ENCODE assay signal across 26 cellular contexts in the genomic region with DNA sequence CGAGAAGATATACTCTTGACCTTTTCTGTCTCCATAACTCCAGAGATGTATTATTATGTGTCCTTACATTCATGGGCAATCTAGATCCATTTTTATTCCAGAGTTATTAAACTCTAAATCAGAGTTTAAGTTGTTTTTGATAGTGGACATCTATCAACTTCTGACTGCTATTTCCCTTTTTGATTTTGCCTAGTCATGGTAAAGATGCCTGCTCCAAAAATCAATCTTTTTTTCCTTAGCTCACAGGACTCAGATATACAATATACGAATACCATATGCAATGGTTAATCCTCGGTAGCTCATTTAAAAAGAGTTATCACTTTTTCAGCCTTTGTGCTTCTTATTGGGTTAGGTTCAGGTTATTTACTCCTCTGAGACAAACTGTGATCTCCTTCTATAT.
"Had no signal": no experiment of that assay in that cellular context is flagged by ENCODE, and none has a peak within 500 bp of the region (broad histone marks: within the 10 kb centered on the region; RNA-seq: fewer than 3 reads in every experiment).

No MANE protein-coding gene starts in this region.

- FAIRE-seq: urothelium cell line had no signal

- H3K36me3 ChIP-seq: stomach, suprapubic skin, thoracic aorta, thyroid gland, tibial artery, tibial nerve, transverse colon, upper lobe of left lung, upper lobe of right lung, uterus, vagina had no signal

- ATAC-seq: stimulated activated effector memory CD8-positive, alpha-beta T cell treated with anti-CD3 and anti-CD28 coated beads, Interleukin-12 subunit alpha, Interleukin-12 subunit beta, amount 100 ng/mL, for 72 hours; stimulated activated memory B cell treated with anti-CD40 and anti-IgM and Interleukin-4, amounts not matched to agents 10 μg/mL and 1 μg/mL and 100 μg/mL, for 72 hours; stimulated activated naive B cell treated with anti-CD40 and anti-IgM and Interleukin-4, amounts not matched to agents 10 μg/mL and 1 μg/mL and 100 μg/mL, for 72 hours; stimulated activated naive CD8-positive, alpha-beta T cell treated with anti-CD3 and anti-CD28 coated beads, Interleukin-15, amount 100 ng/mL, for 72 hours; stimulated activated naive CD8-positive, alpha-beta T cell treated with anti-CD3 and anti-CD28 coated beads, Interleukin-15, Interleukin-2, amounts not matched to agents 100 U/mL and 50 U/mL, for 24 hours; upper lobe of right lung had no signal

- H3K27me3 ChIP-seq: stomach, suprapubic skin, testis, thyroid gland, tibial artery, tibial nerve, transverse colon, upper lobe of left lung, upper lobe of right lung, uterus, vagina had no signal

- H3K27ac ChIP-seq: stomach, suprapubic skin, testis, thoracic aorta, thyroid gland, tibial artery, tibial nerve, transverse colon, upper lobe of left lung, upper lobe of right lung, uterus, vagina had no signal

- H3K4me1 ChIP-seq: stomach, suprapubic skin, testis, thyroid gland, tibial artery, tibial nerve, transverse colon, upper lobe of right lung, uterus, vagina had no signal

- H3K9me3 ChIP-seq: stomach, suprapubic skin, testis, thoracic aorta, thyroid gland, tibial artery, tibial nerve, transverse colon, upper lobe of left lung, upper lobe of right lung, uterus, vagina had no signal

- H3K4me3 ChIP-seq: stomach, suprapubic skin, testis, thoracic aorta, thyroid gland, tibial artery, tibial nerve, transverse colon, upper lobe of left lung, upper lobe of right lung, uterus, vagina had no signal

- DNase-seq: stimulated activated CD4-positive, alpha-beta T cell treated with anti-CD3 and anti-CD28 coated beads, Interleukin-2, amount 100 ng/mL, for 48 hours; stimulated activated CD4-positive, alpha-beta T cell treated with anti-CD3 and anti-CD28 coated beads, Interleukin-4, amount 100 ng/mL, for 24 hours; stimulated activated CD4-positive, alpha-beta T cell treated with anti-CD3 and anti-CD28 coated beads, Interleukin-4, amount 100 ng/mL, for 4 hours; stimulated activated CD8-positive, alpha-beta memory T cell treated with anti-CD3 and anti-CD28 coated beads, Interleukin-4, amount 100 ng/mL, for 48 hours; stimulated activated naive B cell treated with anti-CD40 and anti-IgM and Interleukin-4, amounts not matched to agents 10 μg/mL and 1 μg/mL and 100 μg/mL, for 72 hours; stimulated activated naive CD4-positive, alpha-beta T cell; stimulated activated naive CD4-positive, alpha-beta T cell treated with Interleukin-2 at 50 U/mL for 16 hours; stimulated activated naive CD8-positive, alpha-beta T cell treated with anti-CD3 and anti-CD28 coated beads, Interleukin-15, amount 100 ng/mL, for 72 hours; stimulated activated naive CD8-positive, alpha-beta T cell treated with anti-CD3 and anti-CD28 coated beads, Interleukin-15, Interleukin-2, amounts not matched to agents 100 U/mL and 50 U/mL, for 24 hours; stomach; substantia nigra; testis; thyroid gland; tibial artery; transverse colon; trophoblast cell; upper lobe of left lung; upper lobe of right lung; uterus had no signal
